In the genomic region with DNA sequence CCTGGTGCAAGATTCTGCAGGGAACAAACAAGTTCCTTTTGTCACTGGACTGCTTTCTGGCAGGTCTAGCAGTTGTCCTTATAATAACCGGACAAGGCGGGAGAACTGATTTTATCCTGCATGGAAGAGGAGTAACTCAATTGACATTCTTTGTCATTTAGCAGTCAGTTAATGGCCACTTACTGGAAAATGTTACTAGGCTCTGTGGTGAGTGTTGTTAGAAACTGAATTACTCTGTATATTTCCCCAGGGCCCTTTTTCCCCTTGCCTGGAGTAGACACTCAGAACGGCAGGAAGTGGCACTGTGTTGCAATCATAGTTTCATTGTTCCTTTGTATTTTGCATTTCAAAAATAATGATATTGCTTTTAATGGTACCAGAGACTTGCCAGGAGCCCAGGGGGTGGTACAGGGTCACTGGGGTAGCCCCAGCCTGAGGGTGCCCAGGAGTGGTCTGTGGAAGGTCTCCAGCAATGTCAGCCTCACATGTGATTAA, we compare ENCODE assay signal across 8 cellular contexts.
A peak's percentile ranks its signal among the peaks of the same experiment; 100 is the strongest.
DNase-seq lines count a peak whose midpoint lies in the region; ATAC-seq and TF ChIP-seq lines count a peak whose summit lies in the region.
"Had no signal": no experiment of that assay in that cellular context is flagged by ENCODE, and none has a peak within 500 bp of the region (broad histone marks: within the 10 kb centered on the region; RNA-seq: fewer than 3 reads in every experiment).

No MANE protein-coding gene starts in this region.

- DNase-seq in NOMO-1 treated with dmso at 0.1 percent for 144 hours (lab: John Stamatoyannopoulos, UW; ENCODE audit: unreplicated experiment): peak; percentile 38
- DNase-seq in fibroblast of peridontal ligament (ENCODE audit: extremely low read depth): peak; percentile 10
- DNase-seq in stimulated activated naive CD8-positive, alpha-beta T cell treated with anti-CD3 and anti-CD28 coated beads, Interleukin-15, amount 100 ng/mL, for 72 hours: peak in 1 of 2 donors; percentile 25
- DNase-seq in activated gamma-delta T cell treated with Interleukin-2 at 50 U/mL for 16 hours: no peak
- DNase-seq in SHP77 treated with DMSO at 0.1 percent for 48 hours (lab: John Stamatoyannopoulos, UW): no peak
- DNase-seq in SW 1271 (lab: John Stamatoyannopoulos, UW): no peak
- DNase-seq: OCI-M1 had no signal

- H3K27me3 Mint-ChIP-seq in stimulated activated naive CD8-positive, alpha-beta T cell treated with anti-CD3 and anti-CD28 coated beads, Interleukin-15, amount 100 ng/mL, for 72 hours: peaks cover 48% of the 10 kb centered on the region

- H3K4me3 ChIP-seq in HEK293 (ENCODE audit: low read depth, low read length): no peak overlapping the region

- CTCF ChIA-PET in HEK293 (lab: Yijun Ruan, JAX): no interaction called here

- no peak overlapping the region for H3K27ac ChIP-seq in HEK293 (ENCODE audit: extremely low read depth, low read depth, low read length)

- POLR2A ChIA-PET in HEK293 (lab: Yijun Ruan, JAX): no interaction called here

- peaks cover 12 to 21% of the 10 kb centered on the region in 2 donors for H3K9me3 Mint-ChIP-seq in stimulated activated naive CD8-positive, alpha-beta T cell treated with anti-CD3 and anti-CD28 coated beads, Interleukin-15, amount 100 ng/mL, for 72 hours

- peak; percentile 91 for ATAC-seq in stimulated activated naive CD8-positive, alpha-beta T cell treated with anti-CD3 and anti-CD28 coated beads, Interleukin-15, amount 100 ng/mL, for 72 hours

- no peaks in the 10 kb centered on the region for H3K36me3 ChIP-seq in HEK293 (ENCODE audit: control insufficient read depth in 2 of 2, insufficient read depth in 1 of 2, low read length in 2 of 2)

- peaks cover 17% of the 10 kb centered on the region for H3K4me1 Mint-ChIP-seq in stimulated activated naive CD8-positive, alpha-beta T cell treated with anti-CD3 and anti-CD28 coated beads, Interleukin-15, amount 100 ng/mL, for 72 hours

- no peak for TF ChIP-seq CTCF in HEK293 (tag by site-specific recombination; IDR thresholded peaks at IDR 0.05)

- no peaks in the 10 kb centered on the region for H3K9me3 ChIP-seq in HEK293 (ENCODE audit: control insufficient read depth, insufficient read depth, low read depth, low read length)

- H3K4me1 ChIP-seq in HEK293 (ENCODE audit: control insufficient read depth, insufficient read depth, low read length): no peaks in the 10 kb centered on the region

- H3K4me3 Mint-ChIP-seq in stimulated activated naive CD8-positive, alpha-beta T cell treated with anti-CD3 and anti-CD28 coated beads, Interleukin-15, amount 100 ng/mL, for 72 hours: no peak overlapping the region

- peak overlapping the region in 1 of 2 donors; percentile 75 for H3K27ac Mint-ChIP-seq in stimulated activated naive CD8-positive, alpha-beta T cell treated with anti-CD3 and anti-CD28 coated beads, Interleukin-15, amount 100 ng/mL, for 72 hours

TF ChIP-seq in HEK293, 187 proteins besides CTCF, POLR2A, EP300 and RAD21:
- no peak for TF ChIP-seq ZNF785 (tag by site-specific recombination; IDR thresholded peaks at IDR 0.05)
- no peak for TF ChIP-seq ZBTB6 (tag by site-specific recombination; IDR thresholded peaks at IDR 0.05)
- no peak for TF ChIP-seq ZNF19 (tag by site-specific recombination; IDR thresholded peaks at IDR 0.05; ENCODE audit: low read depth)
- TF ChIP-seq, protein P1, sequence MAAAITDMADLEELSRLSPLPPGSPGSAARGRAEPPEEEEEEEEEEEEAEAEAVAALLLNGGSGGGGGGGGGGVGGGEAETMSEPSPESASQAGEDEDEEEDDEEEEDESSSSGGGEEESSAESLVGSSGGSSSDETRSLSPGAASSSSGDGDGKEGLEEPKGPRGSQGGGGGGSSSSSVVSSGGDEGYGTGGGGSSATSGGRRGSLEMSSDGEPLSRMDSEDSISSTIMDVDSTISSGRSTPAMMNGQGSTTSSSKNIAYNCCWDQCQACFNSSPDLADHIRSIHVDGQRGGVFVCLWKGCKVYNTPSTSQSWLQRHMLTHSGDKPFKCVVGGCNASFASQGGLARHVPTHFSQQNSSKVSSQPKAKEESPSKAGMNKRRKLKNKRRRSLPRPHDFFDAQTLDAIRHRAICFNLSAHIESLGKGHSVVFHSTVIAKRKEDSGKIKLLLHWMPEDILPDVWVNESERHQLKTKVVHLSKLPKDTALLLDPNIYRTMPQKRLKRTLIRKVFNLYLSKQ (tag by site-specific recombination; IDR thresholded peaks at IDR 0.05; ENCODE audit: borderline replicate concordance): no peak
- no peak for TF ChIP-seq ZBTB20 (tag by site-specific recombination; IDR thresholded peaks at IDR 0.05)
- peak; percentile 73 for TF ChIP-seq FEZF1 (tag by site-specific recombination; IDR thresholded peaks at IDR 0.05)
TF ChIP-seq in HEK293: peak in this region for 1.

Comparison
In these comparisons a context has a peak if more than half of its experiments do, and no peak if none do; other contexts are left out.
1. DNase-seq: peak in NOMO-1 treated with dmso at 0.1 percent for 144 hours (single experiment) and fibroblast of peridontal ligament (single experiment); none in activated gamma-delta T cell treated with Interleukin-2 at 50 U/mL for 16 hours (single experiment), SHP77 treated with DMSO at 0.1 percent for 48 hours (single experiment) and SW 1271 (0 of 2).